Comparison of ENCODE assay signal across 8 cellular contexts in the genomic region with DNA sequence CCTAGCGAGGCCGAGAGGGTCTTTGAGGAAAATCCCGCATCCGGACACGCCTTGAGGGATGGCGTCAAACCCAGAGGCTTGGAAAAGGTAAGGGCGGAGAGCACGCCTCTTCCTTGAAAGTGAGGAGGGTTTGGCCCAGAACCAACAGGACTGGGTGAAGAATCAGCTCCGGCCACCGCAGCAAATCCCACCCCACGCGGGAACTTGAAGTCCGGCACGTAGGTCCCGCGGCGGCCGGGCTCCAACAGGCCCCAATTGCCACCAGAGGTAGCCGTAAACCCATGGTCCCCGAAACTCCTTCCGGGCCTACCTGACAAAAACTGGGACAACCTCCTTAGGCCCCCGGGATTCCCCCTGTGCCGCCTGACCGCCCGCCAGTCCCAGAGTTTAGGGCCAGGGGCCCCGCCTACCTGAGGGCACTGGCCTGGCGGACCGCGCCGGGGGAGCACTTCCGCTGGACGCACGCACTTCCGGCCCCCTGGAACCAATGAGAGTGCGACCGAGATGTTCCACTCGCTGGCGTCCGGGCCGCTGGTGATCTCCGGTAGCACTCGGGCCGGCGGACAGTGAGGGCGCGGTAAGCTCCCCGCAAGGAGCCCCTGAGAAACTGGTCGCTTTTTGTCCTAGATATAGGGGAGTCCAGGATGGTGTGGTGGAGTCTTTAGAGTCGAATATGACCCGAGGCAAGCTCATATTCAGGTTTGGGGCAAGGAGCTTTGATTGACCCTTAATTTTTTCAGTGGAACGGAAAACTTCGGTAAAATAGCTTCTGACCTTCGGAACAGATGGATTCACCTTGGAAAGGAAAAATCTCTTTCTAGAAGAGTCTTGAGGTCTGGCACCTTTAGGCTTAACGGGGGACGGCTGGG. TPM values are rescaled to one million over a fixed set of nuclear protein-coding genes. Genes with fewer than 3 reads are reported as not detected.
DNase-seq lines count a peak whose midpoint lies in the region; ATAC-seq lines count a peak whose summit lies in the region.

TSS of gene LZIC (minus strand) at position 453 of the 869 bp plus-strand sequence. CDS start 6,772 bp downstream, outside the sequence.
TSS of gene NMNAT1 (plus strand) at position 537 of the 869 bp plus-strand sequence. CDS start 28,599 bp downstream, outside the sequence.

- H3K27ac Mint-ChIP-seq in effector memory CD8-positive, alpha-beta T cell: peak within 1 kb of the TSS; percentile 96 to 98

- DNase-seq in CMK (ENCODE audit: low read depth) (peak; percentile 94), HS-27A (ENCODE audit: low read depth) (peak; percentile 82), NOMO-1 (lab: John Stamatoyannopoulos, UW; ENCODE audit: unreplicated experiment in 2 of 2) (peak; percentile 87 to 88), mesenchymal stem cell (peak; percentile 96)
- DNase-seq in activated CD8-positive, alpha-beta memory T cell treated with anti-CD3 and anti-CD28 coated beads for 4 hours (ENCODE audit: low read depth in 2 of 2): peak; percentile 75 to 79
- peak; percentile 85 to 87 (median 86) for DNase-seq in effector memory CD8-positive, alpha-beta T cell
- peak; percentile 82 for DNase-seq in stimulated activated CD8-positive, alpha-beta memory T cell treated with anti-CD3 and anti-CD28 coated beads, Interleukin-12 subunit alpha, Interleukin-12 subunit beta, amount 100 ng/mL, for 1 hour (ENCODE audit: low read depth)

- H4K91ac ChIP-seq in mesenchymal stem cell (ENCODE audit: low read length): peak within 1 kb of the TSS; percentile 56

- peak within 1 kb of the TSS; percentile 88 for H3K27ac ChIP-seq in mesenchymal stem cell (ENCODE audit: low read length, poor library complexity, severe bottlenecking)

- peak within 1 kb of the TSS; percentile 54 for H4K8ac ChIP-seq in mesenchymal stem cell (ENCODE audit: low read length)

- H2BK120ac ChIP-seq in mesenchymal stem cell (ENCODE audit: low read depth, low read length): peak within 1 kb of the TSS; percentile 85

- peaks cover 6% of the 10 kb centered on the region for H3K4me1 ChIP-seq in mesenchymal stem cell (ENCODE audit: control insufficient read depth, insufficient read depth, low read depth, low read length)

- H3K36me3 Mint-ChIP-seq in effector memory CD8-positive, alpha-beta T cell (ENCODE audit: insufficient read depth): peaks cover 27% of the 10 kb centered on the region

- peak within 1 kb of the TSS; percentile 100 for H2BK15ac ChIP-seq in mesenchymal stem cell (ENCODE audit: low read depth, poor library complexity, severe bottlenecking)

- H3K4ac ChIP-seq in mesenchymal stem cell (ENCODE audit: low read depth in 1 of 2, low read length in 2 of 2): peak within 1 kb of the TSS; percentile 47 to 64

- peak within 1 kb of the TSS; percentile 70 to 88 for H3K18ac ChIP-seq in mesenchymal stem cell (ENCODE audit: low read depth in 1 of 2, low read length in 2 of 2)

- H3K36me3 ChIP-seq in mesenchymal stem cell (ENCODE audit: control insufficient read depth in 1 of 2, insufficient read depth in 2 of 2, low read depth in 1 of 2, low read length in 2 of 2): peaks cover 4 to 25% of the 10 kb centered on the region in 2 experiments

- no peak within 1 kb of the TSS for H3K23ac ChIP-seq in mesenchymal stem cell (ENCODE audit: low read length in 2 of 2)

- peak within 1 kb of the TSS; percentile 99 for H3K9ac ChIP-seq in mesenchymal stem cell (ENCODE audit: low read length)

- peak within 1 kb of the TSS; percentile 72 for H2AFZ ChIP-seq in mesenchymal stem cell (ENCODE audit: low read depth, low read length)

- peak within 1 kb of the TSS; percentile 8 for H2AK5ac ChIP-seq in mesenchymal stem cell (ENCODE audit: low read length, severe bottlenecking)

- H3K4me3 Mint-ChIP-seq in effector memory CD8-positive, alpha-beta T cell: peak within 1 kb of the TSS; percentile 92 to 98

- H3K9me3 ChIP-seq in mesenchymal stem cell (ENCODE audit: control insufficient read depth, low read length): no peaks in the 10 kb centered on the region

- no peak within 1 kb of the TSS for H3K14ac ChIP-seq in mesenchymal stem cell (ENCODE audit: low read length in 2 of 2)

- WGBS in mesenchymal stem cell: under 1% methylated on average over 54 of the region's 55 CpGs

- H3K4me1 Mint-ChIP-seq in effector memory CD8-positive, alpha-beta T cell (ENCODE audit: low read depth in 2 of 2): peaks cover 10 to 16% of the 10 kb centered on the region in 2 donors

- H3K9me3 Mint-ChIP-seq in effector memory CD8-positive, alpha-beta T cell: no peaks in the 10 kb centered on the region

- H3K27me3 Mint-ChIP-seq in effector memory CD8-positive, alpha-beta T cell: no peaks in the 10 kb centered on the region

- no peak within 1 kb of the TSS for H2BK12ac ChIP-seq in mesenchymal stem cell (ENCODE audit: low read length in 2 of 2)

- ATAC-seq in GM19468 (IDR thresholded peaks at IDR 0.05; ENCODE audit: extremely low read depth, unreplicated experiment): peak; percentile 57
- ATAC-seq in effector memory CD8-positive, alpha-beta T cell (replicated peaks): peak; percentile 96

- H3K4me3 ChIP-seq in mesenchymal stem cell (ENCODE audit: insufficient read depth in 1 of 2, low read depth in 1 of 2, low read length in 2 of 2): peak within 1 kb of the TSS; percentile 67 to 99

- H3K27me3 ChIP-seq in mesenchymal stem cell (ENCODE audit: control insufficient read depth in 1 of 2, insufficient read depth in 1 of 2, low read length in 2 of 2): no peaks in the 10 kb centered on the region

- H3K79me1 ChIP-seq in mesenchymal stem cell (replicated peaks; ENCODE audit: low read length, poor library complexity, severe bottlenecking): peaks cover 18% of the 10 kb centered on the region

- H2BK5ac ChIP-seq in mesenchymal stem cell (ENCODE audit: low read depth, low read length, poor library complexity, severe bottlenecking): peak within 1 kb of the TSS; percentile 67

- peak within 1 kb of the TSS; percentile 96 for H3K4me2 ChIP-seq in mesenchymal stem cell (ENCODE audit: low read length, poor library complexity, severe bottlenecking)

RNA-seq across cellular contexts. Expression of gene LZIC, which starts in this region (rescaled TPM):
- polyA plus RNA-seq in mesenchymal stem cell (2013, experiment 1 of 2): 21.7 TPM
- 20.6 TPM for polyA plus RNA-seq in mesenchymal stem cell (2013, experiment 2 of 2)

RNA-seq across cellular contexts. Expression of gene NMNAT1, which starts in this region (rescaled TPM):
- 8.4 TPM for polyA plus RNA-seq in mesenchymal stem cell (2013, experiment 1 of 2)
- 8.5 TPM for polyA plus RNA-seq in mesenchymal stem cell (2013, experiment 2 of 2)

Comparison
In these comparisons a context has a peak if more than half of its experiments do, and no peak if none do; other contexts are left out.
1. Peak in every context shown above with its lines: DNase-seq, ATAC-seq, H3K4me3 ChIP-seq and H3K27ac ChIP-seq.